ENCODE assay signal across 1 cellular context in genomic region chr19:38003427-38004099, GRCh38.
A peak's percentile ranks its signal among the peaks of the same experiment; 100 is the strongest.
TF ChIP-seq lines count a peak whose summit lies in the region.

No MANE protein-coding gene starts in this region.

TF ChIP-seq in HEK293, 187 proteins besides CTCF, POLR2A, EP300 and RAD21 (continued from another document):
- TF ChIP-seq ZNF518A (tag by site-specific recombination; conservative IDR thresholded peaks at IDR 0.05; ENCODE audit: low read depth) (peak; percentile 22; the same call in 1 of the 2 replicates), GLIS1 (tag by site-specific recombination; IDR thresholded peaks at IDR 0.05) (peak; percentile 61), ZNF266 (tag by site-specific recombination; IDR thresholded peaks at IDR 0.05; ENCODE audit: low read depth) (no peak), PRDM1 (tag by site-specific recombination; IDR thresholded peaks at IDR 0.05) (peak; percentile 70; the same call in 1 of the 2 replicates), ZNF548 (tag by site-specific recombination; IDR thresholded peaks at IDR 0.05) (peak; percentile 75; the same call in 1 of the 2 replicates), ZNF670 (tag by site-specific recombination; IDR thresholded peaks at IDR 0.05; ENCODE audit: low read depth) (no peak), ZBTB21 (tag by site-specific recombination; IDR thresholded peaks at IDR 0.05) (0 out of 2 replicates have a peak, but pooled peaks have one; percentile 21), OSR2 (tag by site-specific recombination; IDR thresholded peaks at IDR 0.05) (peak; percentile 57), ZFHX2 (tag by site-specific recombination; conservative IDR thresholded peaks at IDR 0.05) (no peak; the same call in 1 of the 2 replicates), ZBTB26 (tag by site-specific recombination; optimal IDR thresholded peaks at IDR 0.05) (peak; percentile 30), ZXDB (tag by site-specific recombination; IDR thresholded peaks at IDR 0.05) (peak; percentile 69; the same call in 1 of the 2 replicates), ZSCAN30 (tag by site-specific recombination; IDR thresholded peaks at IDR 0.05) (peak; percentile 83; the same call in 1 of the 2 replicates), ZNF394 (tag by site-specific recombination; IDR thresholded peaks at IDR 0.05; ENCODE audit: borderline replicate concordance) (0 out of 2 replicates have a peak, but pooled peaks have one; percentile 9), ZNF10 (tag by site-specific recombination; IDR thresholded peaks at IDR 0.05) (peak; percentile 9; the same call in 1 of the 2 replicates), KLF9 (tag by site-specific recombination; IDR thresholded peaks at IDR 0.05; ENCODE audit: low read depth) (peak; percentile 30; the same call in 1 of the 2 replicates), ZNF677 (tag by site-specific recombination; IDR thresholded peaks at IDR 0.05) (no peak), ZBTB48 (tag by site-specific recombination; IDR thresholded peaks at IDR 0.05) (peak; percentile 66; the same call in 1 of the 2 replicates), KLF17 (tag by site-specific recombination; IDR thresholded peaks at IDR 0.05) (0 out of 2 replicates have a peak, but pooled peaks have one; percentile 15), ZNF660 (tag by site-specific recombination; IDR thresholded peaks at IDR 0.05) (peak; percentile 80), RBAK (tag by site-specific recombination; IDR thresholded peaks at IDR 0.05) (no peak), MZF1 (tag by site-specific recombination; IDR thresholded peaks at IDR 0.05; ENCODE audit: borderline replicate concordance) (peak; percentile 71; the same call in 1 of the 2 replicates), ZNF596 (tag by site-specific recombination; IDR thresholded peaks at IDR 0.05) (peak; percentile 37; the same call in 1 of the 2 replicates), PBX3 (CRISPR knock-in tag; IDR thresholded peaks at IDR 0.05) (no peak), ZNF335 (tag by site-specific recombination; conservative IDR thresholded peaks at IDR 0.05) (peak; percentile 86), ZFP37 (tag by site-specific recombination; IDR thresholded peaks at IDR 0.05) (peak; percentile 47; the same call in 1 of the 2 replicates), ZNF133 (tag by site-specific recombination; IDR thresholded peaks at IDR 0.05) (no peak), PRDM4 (tag by site-specific recombination; IDR thresholded peaks at IDR 0.05) (peak; percentile 98), ZNF16 (tag by site-specific recombination; IDR thresholded peaks at IDR 0.05; ENCODE audit: low read depth) (0 out of 2 replicates have a peak, but pooled peaks have one; percentile 19), ZNF707 (tag by site-specific recombination; IDR thresholded peaks at IDR 0.05) (no peak), HOXC10 (CRISPR knock-in tag; IDR thresholded peaks at IDR 0.05) (no peak), ZNF645 (tag by site-specific recombination; IDR thresholded peaks at IDR 0.05) (no peak), ZNF398 (tag by site-specific recombination; IDR thresholded peaks at IDR 0.05) (peak; percentile 92), ZBTB11 (tag by site-specific recombination; conservative IDR thresholded peaks at IDR 0.05; ENCODE audit: low read depth) (peak; percentile 77), ZNF341 (tag by site-specific recombination; IDR thresholded peaks at IDR 0.05; ENCODE audit: low read depth) (no peak)
